10 cellular contexts compared by ENCODE assay signal in the genomic region with DNA sequence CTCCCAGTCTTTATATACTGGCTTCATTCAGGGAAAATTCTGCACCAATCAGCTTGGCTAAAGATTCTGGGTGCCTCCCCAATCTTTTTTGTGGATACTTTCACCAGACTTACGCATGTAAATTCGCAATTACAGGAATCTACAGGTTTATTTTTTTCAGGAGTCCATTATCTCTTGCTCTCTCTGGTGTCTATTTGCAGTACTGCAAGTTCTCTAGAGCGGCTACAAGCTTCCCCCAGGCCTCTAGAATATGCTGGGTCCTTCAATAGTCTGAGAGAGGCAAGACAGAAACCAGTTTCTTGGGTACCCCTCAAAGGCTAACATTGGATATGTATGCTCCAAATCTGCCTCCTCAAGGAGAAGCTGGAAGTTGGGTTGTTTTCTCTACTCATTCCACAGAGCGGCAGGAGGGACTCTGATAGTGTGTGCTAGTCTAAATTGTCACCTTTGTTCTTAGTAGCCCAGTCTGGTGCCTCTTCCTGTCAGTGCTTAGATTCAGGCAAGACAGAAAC. TPM values are rescaled to one million over a fixed set of nuclear protein-coding genes. Genes with fewer than 3 reads are reported as not detected.
DNase-seq lines count a peak whose midpoint lies in the region; ATAC-seq and TF ChIP-seq lines count a peak whose summit lies in the region.
"Had no signal": no experiment of that assay in that cellular context is flagged by ENCODE, and none has a peak within 500 bp of the region (broad histone marks: within the 10 kb centered on the region; RNA-seq: fewer than 3 reads in every experiment).

No MANE protein-coding gene starts in this region.

- peak in 1 of 7 experiments; percentile 20 for DNase-seq in CD8-positive, alpha-beta T cell
- DNase-seq in HFF-Myc (ENCODE audit: extremely low read depth, low read depth) (no peak), epithelial cell of proximal tubule (ENCODE audit: low read depth) (no peak), NCI-H1694 treated with DMSO at 0.1 percent for 48 hours (lab: John Stamatoyannopoulos, UW) (no peak)
- DNase-seq in stimulated activated effector memory CD8-positive, alpha-beta T cell treated with anti-CD3 and anti-CD28 coated beads, Interleukin-12 subunit alpha, Interleukin-12 subunit beta, amount 100 ng/mL, for 72 hours (ENCODE audit: low spot score in 2 of 2), result no peak
- no peak for DNase-seq in stimulated activated CD4-positive, alpha-beta T cell treated with anti-CD3 and anti-CD28 coated beads, Interleukin-4, amount 100 ng/mL, for 4 hours

- H3K27me3 Mint-ChIP-seq in CD8-positive, alpha-beta T cell (ENCODE audit: low read depth), result no peaks in the 10 kb centered on the region

- peaks cover 37% of the 10 kb centered on the region for H3K4me1 Mint-ChIP-seq in CD8-positive, alpha-beta T cell (ENCODE audit: low read depth)
- H3K4me1 Mint-ChIP-seq in stimulated activated effector memory CD8-positive, alpha-beta T cell treated with anti-CD3 and anti-CD28 coated beads, Interleukin-12 subunit alpha, Interleukin-12 subunit beta, amount 100 ng/mL, for 72 hours, result peaks cover 21% of the 10 kb centered on the region

- no peaks in the 10 kb centered on the region for H3K9me3 ChIP-seq in CD8-positive, alpha-beta T cell (ENCODE audit: low read length)

- peak; percentile 96 for ATAC-seq in CD8-positive, alpha-beta T cell
- ATAC-seq in SK-N-SH treated with all-trans-retinoic acid at 6 μM for 48 hours (peak; percentile 63; the same call in 2 of the 3 replicates), HG03280 (IDR thresholded peaks at IDR 0.05; ENCODE audit: unreplicated experiment) (no peak)
- peak; percentile 76 for ATAC-seq in stimulated activated effector memory CD8-positive, alpha-beta T cell treated with anti-CD3 and anti-CD28 coated beads, Interleukin-12 subunit alpha, Interleukin-12 subunit beta, amount 100 ng/mL, for 72 hours

- CTCF ChIA-PET in CD8-positive, alpha-beta T cell (lab: Charles Lee), result interaction anchor here (0.6 to 3.7 kb wide), 34 partner anchors 9 to 347 kb away, joined by 3 to 24 read pairs (median 5); partner anchors contain the start of genes BPIFB2 and SUN5

- H3K36me3 ChIP-seq in CD8-positive, alpha-beta T cell (ENCODE audit: insufficient read depth, low read length), result no peaks in the 10 kb centered on the region

- TF ChIP-seq CTCF in CD8-positive, alpha-beta T cell (IDR thresholded peaks at IDR 0.05), result peak; percentile 79
- TF ChIP-seq CTCF in HFF-Myc (IDR thresholded peaks at IDR 0.05; ENCODE audit: low read depth, low read length, missing control alignments) (peak; percentile 54), epithelial cell of proximal tubule (conservative IDR thresholded peaks at IDR 0.05; ENCODE audit: low read depth, low read length) (peak; percentile 69)

- peak overlapping the region; percentile 59 for H3K4me3 Mint-ChIP-seq in CD8-positive, alpha-beta T cell
- no peak overlapping the region for H3K4me3 Mint-ChIP-seq in stimulated activated effector memory CD8-positive, alpha-beta T cell treated with anti-CD3 and anti-CD28 coated beads, Interleukin-12 subunit alpha, Interleukin-12 subunit beta, amount 100 ng/mL, for 72 hours
- H3K4me3 Mint-ChIP-seq: IgD-negative memory B cell had no signal

- peaks cover 19% of the 10 kb centered on the region for H3K4me1 ChIP-seq in CD8-positive, alpha-beta T cell (ENCODE audit: insufficient read depth, low read length)

- no peak overlapping the region for H3K27ac ChIP-seq in CD8-positive, alpha-beta T cell (ENCODE audit: low read depth, low read length)

- POLR2A ChIA-PET in CD8-positive, alpha-beta T cell (lab: Charles Lee), result interaction anchor here (0.7 to 1.9 kb wide), 5 partner anchors 10 to 68 kb away, joined by 3 to 12 read pairs (median 5); no protein-coding TSS in a partner anchor

- intact Hi-C loops in CD8-positive, alpha-beta T cell (cut with DNase I, micrococcal nuclease), result loop anchor here (1.0 to 5.0 kb wide), 6 partner anchors 27 to 151 kb away; partner anchors contain the start of gene SUN5 (in 1 of the 2)

- H3K9me3 Mint-ChIP-seq in CD8-positive, alpha-beta T cell, result no peaks in the 10 kb centered on the region
- H3K9me3 Mint-ChIP-seq in stimulated activated effector memory CD8-positive, alpha-beta T cell treated with anti-CD3 and anti-CD28 coated beads, Interleukin-12 subunit alpha, Interleukin-12 subunit beta, amount 100 ng/mL, for 72 hours, result peaks cover 3% of the 10 kb centered on the region

- H3K27ac Mint-ChIP-seq in CD8-positive, alpha-beta T cell, result peak overlapping the region; percentile 90
- no peak overlapping the region for H3K27ac Mint-ChIP-seq in stimulated activated effector memory CD8-positive, alpha-beta T cell treated with anti-CD3 and anti-CD28 coated beads, Interleukin-12 subunit alpha, Interleukin-12 subunit beta, amount 100 ng/mL, for 72 hours
- H3K27ac Mint-ChIP-seq: IgD-negative memory B cell had no signal

- H3K4me3 ChIP-seq in CD8-positive, alpha-beta T cell (ENCODE audit: low read depth, low read length), result no peak overlapping the region
- no peak overlapping the region for H3K4me3 ChIP-seq in HFF-Myc (replicated peaks; ENCODE audit: low read depth, low read length)
- H3K4me3 ChIP-seq in epithelial cell of proximal tubule (ENCODE audit: low read depth, low read length), result no peak overlapping the region
- H3K4me3 ChIP-seq: lung had no signal

- no peaks in the 10 kb centered on the region for H3K36me3 Mint-ChIP-seq in CD8-positive, alpha-beta T cell
- no peaks in the 10 kb centered on the region for H3K36me3 Mint-ChIP-seq in stimulated activated effector memory CD8-positive, alpha-beta T cell treated with anti-CD3 and anti-CD28 coated beads, Interleukin-12 subunit alpha, Interleukin-12 subunit beta, amount 100 ng/mL, for 72 hours

- H3K27me3 ChIP-seq in CD8-positive, alpha-beta T cell (ENCODE audit: insufficient read depth, low read length), result no peaks in the 10 kb centered on the region

TF ChIP-seq in SK-N-SH treated with all-trans-retinoic acid at 6 μM for 48 hours, 23 proteins besides CTCF, POLR2A, EP300 and RAD21:
- TF ChIP-seq CSDC2 (CRISPR knock-in tag; IDR thresholded peaks at IDR 0.05) (no peak), GLIS3 (CRISPR knock-in tag; IDR thresholded peaks at IDR 0.05) (no peak), ZFP30 (CRISPR knock-in tag; IDR thresholded peaks at IDR 0.05) (no peak), ZFP3 (CRISPR knock-in tag; IDR thresholded peaks at IDR 0.05) (no peak), ESRRG (CRISPR knock-in tag; IDR thresholded peaks at IDR 0.05) (no peak)
- TF ChIP-seq, protein P1, sequence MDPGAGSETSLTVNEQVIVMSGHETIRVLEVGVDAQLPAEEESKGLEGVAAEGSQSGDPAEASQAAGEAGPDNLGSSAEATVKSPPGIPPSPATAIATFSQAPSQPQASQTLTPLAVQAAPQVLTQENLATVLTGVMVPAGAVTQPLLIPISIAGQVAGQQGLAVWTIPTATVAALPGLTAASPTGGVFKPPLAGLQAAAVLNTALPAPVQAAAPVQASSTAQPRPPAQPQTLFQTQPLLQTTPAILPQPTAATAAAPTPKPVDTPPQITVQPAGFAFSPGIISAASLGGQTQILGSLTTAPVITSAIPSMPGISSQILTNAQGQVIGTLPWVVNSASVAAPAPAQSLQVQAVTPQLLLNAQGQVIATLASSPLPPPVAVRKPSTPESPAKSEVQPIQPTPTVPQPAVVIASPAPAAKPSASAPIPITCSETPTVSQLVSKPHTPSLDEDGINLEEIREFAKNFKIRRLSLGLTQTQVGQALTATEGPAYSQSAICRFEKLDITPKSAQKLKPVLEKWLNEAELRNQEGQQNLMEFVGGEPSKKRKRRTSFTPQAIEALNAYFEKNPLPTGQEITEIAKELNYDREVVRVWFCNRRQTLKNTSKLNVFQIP (CRISPR knock-in tag; IDR thresholded peaks at IDR 0.05; ENCODE audit: borderline replicate concordance, low read depth), result no peak

RNA-seq across cellular contexts. Expression of gene SUN5, which starts 58.5 kb away (rescaled TPM):
- total RNA-seq in CD8-positive, alpha-beta T cell, result not detected
- not detected in 2 replicates for total RNA-seq in epithelial cell of proximal tubule
- total RNA-seq: lung had no signal
